Comparison of ENCODE assay signal across 24 cellular contexts in genomic region chr13:22253107-22253506, GRCh38.
"Had no signal": no experiment of that assay in that cellular context is flagged by ENCODE, and none has a peak within 500 bp of the region (broad histone marks: within the 10 kb centered on the region; RNA-seq: fewer than 3 reads in every experiment).

No MANE protein-coding gene starts in this region.

- H3K9me3 ChIP-seq: colonic mucosa, esophagus squamous epithelium, gastrocnemius medialis, left lung, lower lobe of right lung, mucosa of descending colon had no signal

- H3K4me1 ChIP-seq: colonic mucosa, esophagus squamous epithelium, gastrocnemius medialis, heart right ventricle, left lung, lower lobe of right lung had no signal

- H3K27ac ChIP-seq: colonic mucosa, epithelial cell of prostate, esophagus squamous epithelium, gastrocnemius medialis, heart right ventricle, left lung, lower lobe of right lung had no signal

- H3K27me3 ChIP-seq: colonic mucosa, esophagus squamous epithelium, gastrocnemius medialis, heart right ventricle, left lung had no signal

- FAIRE-seq: endometrium, islet of Langerhans, keratinocyte had no signal

- ATAC-seq: effector memory CD8-positive, alpha-beta T cell; esophagus mucosa; gastrocnemius medialis; heart right ventricle; left cardiac atrium; left lung; left ventricle myocardium superior; lower lobe of right lung; mucosa of descending colon had no signal

- H3K4me3 ChIP-seq: colonic mucosa, esophagus squamous epithelium, gastrocnemius medialis, heart right ventricle, left lung, lower lobe of right lung, mucosa of descending colon had no signal

- H3K36me3 ChIP-seq: colonic mucosa, esophagus squamous epithelium, gastrocnemius medialis, heart right ventricle, left lung, lower lobe of right lung had no signal

- DNase-seq: colonic mucosa; cortex of kidney; effector CD8-positive, alpha-beta T cell; effector memory CD8-positive, alpha-beta T cell; endodermal cell; erythroblast; esophagus squamous epithelium; foreskin fibroblast; foreskin melanocyte; gastrocnemius medialis; heart right ventricle; hippocampal formation; left cardiac atrium; left lung; left ventricle myocardium superior; lower lobe of right lung; mesenchymal stem cell; mucosa of descending colon; naive B cell had no signal
